In the genomic region with DNA sequence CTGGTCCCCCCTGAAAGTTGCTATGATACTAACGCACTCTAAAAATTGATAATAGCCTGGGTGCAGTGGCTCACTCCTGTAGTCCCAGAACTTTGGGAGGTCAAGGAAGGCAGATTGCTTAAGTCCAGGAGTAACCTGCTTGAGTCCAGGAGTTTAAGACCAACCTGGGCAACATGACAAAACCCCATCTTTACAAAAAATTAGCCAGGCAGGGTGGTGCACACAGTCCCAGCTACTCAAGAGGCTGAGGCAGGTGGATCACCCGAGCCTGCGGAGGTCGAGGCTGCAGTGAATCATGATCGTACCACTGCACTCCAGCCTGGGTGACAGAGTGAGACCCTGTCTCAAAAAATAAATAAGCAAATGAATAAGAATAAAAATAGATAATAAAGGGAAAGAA, we compare ENCODE assay signal across 1 cellular context.
TF ChIP-seq lines count a peak whose summit lies in the region.

No MANE protein-coding gene starts in this region.

TF ChIP-seq in HepG2, 621 proteins besides CTCF, POLR2A, EP300 and RAD21 (continued from another document):
- TF ChIP-seq, protein P1, sequence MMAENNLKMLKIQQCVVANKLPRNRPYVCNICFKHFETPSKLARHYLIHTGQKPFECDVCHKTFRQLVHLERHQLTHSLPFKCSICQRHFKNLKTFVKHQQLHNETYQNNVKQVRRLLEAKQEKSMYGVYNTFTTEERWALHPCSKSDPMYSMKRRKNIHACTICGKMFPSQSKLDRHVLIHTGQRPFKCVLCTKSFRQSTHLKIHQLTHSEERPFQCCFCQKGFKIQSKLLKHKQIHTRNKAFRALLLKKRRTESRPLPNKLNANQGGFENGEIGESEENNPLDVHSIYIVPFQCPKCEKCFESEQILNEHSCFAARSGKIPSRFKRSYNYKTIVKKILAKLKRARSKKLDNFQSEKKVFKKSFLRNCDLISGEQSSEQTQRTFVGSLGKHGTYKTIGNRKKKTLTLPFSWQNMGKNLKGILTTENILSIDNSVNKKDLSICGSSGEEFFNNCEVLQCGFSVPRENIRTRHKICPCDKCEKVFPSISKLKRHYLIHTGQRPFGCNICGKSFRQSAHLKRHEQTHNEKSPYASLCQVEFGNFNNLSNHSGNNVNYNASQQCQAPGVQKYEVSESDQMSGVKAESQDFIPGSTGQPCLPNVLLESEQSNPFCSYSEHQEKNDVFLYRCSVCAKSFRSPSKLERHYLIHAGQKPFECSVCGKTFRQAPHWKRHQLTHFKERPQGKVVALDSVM (CRISPR knock-in tag; IDR thresholded peaks at IDR 0.05), result no peak
- TF ChIP-seq ZNF543 (CRISPR knock-in tag; IDR thresholded peaks at IDR 0.05), result no peak
- 0 out of 2 replicates have a peak, but pooled peaks have one; percentile 61 for TF ChIP-seq MTF2 (CRISPR knock-in tag; IDR thresholded peaks at IDR 0.05; ENCODE audit: borderline replicate concordance)
- no peak; the same call in 1 of the 2 replicates for TF ChIP-seq FOXC1 (CRISPR knock-in tag; IDR thresholded peaks at IDR 0.05; ENCODE audit: borderline replicate concordance)
- no peak for TF ChIP-seq HHEX (CRISPR knock-in tag; IDR thresholded peaks at IDR 0.05)
- TF ChIP-seq, protein P2, sequence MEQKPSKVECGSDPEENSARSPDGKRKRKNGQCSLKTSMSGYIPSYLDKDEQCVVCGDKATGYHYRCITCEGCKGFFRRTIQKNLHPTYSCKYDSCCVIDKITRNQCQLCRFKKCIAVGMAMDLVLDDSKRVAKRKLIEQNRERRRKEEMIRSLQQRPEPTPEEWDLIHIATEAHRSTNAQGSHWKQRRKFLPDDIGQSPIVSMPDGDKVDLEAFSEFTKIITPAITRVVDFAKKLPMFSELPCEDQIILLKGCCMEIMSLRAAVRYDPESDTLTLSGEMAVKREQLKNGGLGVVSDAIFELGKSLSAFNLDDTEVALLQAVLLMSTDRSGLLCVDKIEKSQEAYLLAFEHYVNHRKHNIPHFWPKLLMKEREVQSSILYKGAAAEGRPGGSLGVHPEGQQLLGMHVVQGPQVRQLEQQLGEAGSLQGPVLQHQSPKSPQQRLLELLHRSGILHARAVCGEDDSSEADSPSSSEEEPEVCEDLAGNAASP (CRISPR knock-in tag; IDR thresholded peaks at IDR 0.05; ENCODE audit: borderline replicate concordance), result no peak
- TF ChIP-seq, protein P3, sequence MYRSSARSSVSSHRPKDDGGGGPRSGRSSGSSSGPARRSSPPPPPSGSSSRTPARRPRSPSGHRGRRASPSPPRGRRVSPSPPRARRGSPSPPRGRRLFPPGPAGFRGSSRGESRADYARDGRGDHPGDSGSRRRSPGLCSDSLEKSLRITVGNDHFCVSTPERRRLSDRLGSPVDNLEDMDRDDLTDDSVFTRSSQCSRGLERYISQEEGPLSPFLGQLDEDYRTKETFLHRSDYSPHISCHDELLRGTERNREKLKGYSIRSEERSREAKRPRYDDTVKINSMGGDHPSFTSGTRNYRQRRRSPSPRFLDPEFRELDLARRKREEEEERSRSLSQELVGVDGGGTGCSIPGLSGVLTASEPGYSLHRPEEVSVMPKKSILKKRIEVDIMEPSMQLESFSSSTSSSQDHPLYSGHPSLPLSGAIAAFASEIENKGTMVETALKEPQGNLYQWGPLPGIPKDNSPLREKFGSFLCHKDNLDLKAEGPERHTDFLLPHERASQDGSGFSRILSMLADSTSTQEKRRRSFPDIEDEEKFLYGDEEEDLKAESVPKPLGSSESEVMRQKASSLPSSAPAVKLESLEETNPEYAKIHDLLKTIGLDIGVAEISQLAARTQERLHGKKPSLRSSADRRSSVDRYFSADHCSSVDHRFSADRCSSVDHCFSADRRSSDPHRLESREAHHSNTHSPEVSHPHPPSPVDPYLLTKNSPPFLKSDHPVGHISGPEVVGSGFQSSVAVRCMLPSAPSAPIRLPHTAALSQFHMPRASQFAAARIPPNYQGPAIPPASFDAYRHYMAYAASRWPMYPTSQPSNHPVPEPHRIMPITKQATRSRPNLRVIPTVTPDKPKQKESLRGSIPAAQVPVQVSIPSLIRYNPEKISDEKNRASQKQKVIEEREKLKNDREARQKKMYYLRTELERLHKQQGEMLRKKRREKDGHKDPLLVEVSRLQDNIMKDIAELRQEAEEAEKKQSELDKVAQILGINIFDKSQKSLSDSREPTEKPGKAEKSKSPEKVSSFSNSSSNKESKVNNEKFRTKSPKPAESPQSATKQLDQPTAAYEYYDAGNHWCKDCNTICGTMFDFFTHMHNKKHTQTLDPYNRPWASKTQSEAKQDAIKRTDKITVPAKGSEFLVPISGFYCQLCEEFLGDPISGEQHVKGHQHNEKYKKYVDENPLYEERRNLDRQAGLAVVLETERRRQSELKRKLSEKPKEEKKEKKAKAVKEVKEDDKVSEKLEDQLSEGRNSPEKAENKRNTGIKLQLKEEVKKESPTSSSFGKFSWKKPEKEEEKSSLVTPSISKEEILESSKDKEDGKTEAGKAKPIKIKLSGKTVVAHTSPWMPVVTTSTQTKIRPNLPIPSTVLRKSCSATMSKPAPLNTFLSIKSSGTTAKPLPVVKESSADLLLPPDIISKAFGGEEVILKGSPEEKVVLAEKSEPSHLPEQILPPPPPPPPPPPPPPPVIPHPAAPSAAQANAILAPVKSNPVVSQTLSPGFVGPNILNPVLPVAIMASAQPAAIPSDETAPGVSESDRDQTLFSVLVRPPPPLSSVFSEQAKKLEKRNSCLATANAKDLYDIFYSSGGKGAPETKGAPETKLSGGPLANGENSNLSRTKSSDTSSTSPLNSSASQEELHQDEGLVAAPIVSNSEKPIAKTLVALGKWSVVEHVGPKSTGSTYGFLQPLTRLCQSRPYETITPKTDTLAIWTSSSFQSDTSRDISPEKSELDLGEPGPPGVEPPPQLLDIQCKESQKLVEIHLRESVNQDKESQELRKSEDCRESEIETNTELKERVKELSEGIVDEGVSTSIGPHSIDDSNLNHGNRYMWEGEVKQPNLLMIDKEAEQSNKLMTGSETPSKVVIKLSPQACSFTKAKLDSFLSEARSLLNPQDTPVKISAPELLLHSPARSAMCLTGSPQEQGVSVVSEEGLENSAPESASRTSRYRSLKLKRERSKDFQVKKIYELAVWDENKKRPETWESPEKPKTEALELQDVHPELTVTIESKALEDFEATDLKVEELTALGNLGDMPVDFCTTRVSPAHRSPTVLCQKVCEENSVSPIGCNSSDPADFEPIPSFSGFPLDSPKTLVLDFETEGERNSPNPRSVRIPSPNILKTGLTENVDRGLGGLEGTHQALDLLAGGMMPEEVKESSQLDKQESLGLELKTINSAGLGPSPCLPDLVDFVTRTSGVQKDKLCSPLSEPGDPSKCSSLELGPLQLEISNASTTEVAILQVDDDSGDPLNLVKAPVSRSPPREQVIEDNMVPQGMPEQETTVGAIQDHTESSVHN (CRISPR knock-in tag; IDR thresholded peaks at IDR 0.05), result no peak
- no peak for TF ChIP-seq HNRNPL (IDR thresholded peaks at IDR 0.05; ENCODE audit: low read depth, low read length)
- no peak for TF ChIP-seq ZKSCAN1 (IDR thresholded peaks at IDR 0.05; ENCODE audit: low read length)
- TF ChIP-seq FOXA3 (CRISPR knock-in tag; IDR thresholded peaks at IDR 0.05), result no peak
- no peak for TF ChIP-seq PTBP1 (IDR thresholded peaks at IDR 0.05; ENCODE audit: low read depth, low read length, poor library complexity, severe bottlenecking)
- no peak for TF ChIP-seq SOX13 (IDR thresholded peaks at IDR 0.05)
- no peak for TF ChIP-seq SOX13 (CRISPR knock-in tag; conservative IDR thresholded peaks at IDR 0.05 in 1 of 2, IDR thresholded peaks at IDR 0.05 in 1 of 2)
- TF ChIP-seq, protein P4, sequence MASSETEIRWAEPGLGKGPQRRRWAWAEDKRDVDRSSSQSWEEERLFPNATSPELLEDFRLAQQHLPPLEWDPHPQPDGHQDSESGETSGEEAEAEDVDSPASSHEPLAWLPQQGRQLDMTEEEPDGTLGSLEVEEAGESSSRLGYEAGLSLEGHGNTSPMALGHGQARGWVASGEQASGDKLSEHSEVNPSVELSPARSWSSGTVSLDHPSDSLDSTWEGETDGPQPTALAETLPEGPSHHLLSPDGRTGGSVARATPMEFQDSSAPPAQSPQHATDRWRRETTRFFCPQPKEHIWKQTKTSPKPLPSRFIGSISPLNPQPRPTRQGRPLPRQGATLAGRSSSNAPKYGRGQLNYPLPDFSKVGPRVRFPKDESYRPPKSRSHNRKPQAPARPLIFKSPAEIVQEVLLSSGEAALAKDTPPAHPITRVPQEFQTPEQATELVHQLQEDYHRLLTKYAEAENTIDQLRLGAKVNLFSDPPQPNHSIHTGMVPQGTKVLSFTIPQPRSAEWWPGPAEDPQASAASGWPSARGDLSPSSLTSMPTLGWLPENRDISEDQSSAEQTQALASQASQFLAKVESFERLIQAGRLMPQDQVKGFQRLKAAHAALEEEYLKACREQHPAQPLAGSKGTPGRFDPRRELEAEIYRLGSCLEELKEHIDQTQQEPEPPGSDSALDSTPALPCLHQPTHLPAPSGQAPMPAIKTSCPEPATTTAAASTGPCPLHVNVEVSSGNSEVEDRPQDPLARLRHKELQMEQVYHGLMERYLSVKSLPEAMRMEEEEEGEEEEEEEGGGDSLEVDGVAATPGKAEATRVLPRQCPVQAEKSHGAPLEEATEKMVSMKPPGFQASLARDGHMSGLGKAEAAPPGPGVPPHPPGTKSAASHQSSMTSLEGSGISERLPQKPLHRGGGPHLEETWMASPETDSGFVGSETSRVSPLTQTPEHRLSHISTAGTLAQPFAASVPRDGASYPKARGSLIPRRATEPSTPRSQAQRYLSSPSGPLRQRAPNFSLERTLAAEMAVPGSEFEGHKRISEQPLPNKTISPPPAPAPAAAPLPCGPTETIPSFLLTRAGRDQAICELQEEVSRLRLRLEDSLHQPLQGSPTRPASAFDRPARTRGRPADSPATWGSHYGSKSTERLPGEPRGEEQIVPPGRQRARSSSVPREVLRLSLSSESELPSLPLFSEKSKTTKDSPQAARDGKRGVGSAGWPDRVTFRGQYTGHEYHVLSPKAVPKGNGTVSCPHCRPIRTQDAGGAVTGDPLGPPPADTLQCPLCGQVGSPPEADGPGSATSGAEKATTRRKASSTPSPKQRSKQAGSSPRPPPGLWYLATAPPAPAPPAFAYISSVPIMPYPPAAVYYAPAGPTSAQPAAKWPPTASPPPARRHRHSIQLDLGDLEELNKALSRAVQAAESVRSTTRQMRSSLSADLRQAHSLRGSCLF (CRISPR knock-in tag; IDR thresholded peaks at IDR 0.05; ENCODE audit: borderline replicate concordance), result no peak
- TF ChIP-seq ZNF614 (CRISPR knock-in tag; IDR thresholded peaks at IDR 0.05; ENCODE audit: borderline replicate concordance), result no peak
- TF ChIP-seq, protein P5, sequence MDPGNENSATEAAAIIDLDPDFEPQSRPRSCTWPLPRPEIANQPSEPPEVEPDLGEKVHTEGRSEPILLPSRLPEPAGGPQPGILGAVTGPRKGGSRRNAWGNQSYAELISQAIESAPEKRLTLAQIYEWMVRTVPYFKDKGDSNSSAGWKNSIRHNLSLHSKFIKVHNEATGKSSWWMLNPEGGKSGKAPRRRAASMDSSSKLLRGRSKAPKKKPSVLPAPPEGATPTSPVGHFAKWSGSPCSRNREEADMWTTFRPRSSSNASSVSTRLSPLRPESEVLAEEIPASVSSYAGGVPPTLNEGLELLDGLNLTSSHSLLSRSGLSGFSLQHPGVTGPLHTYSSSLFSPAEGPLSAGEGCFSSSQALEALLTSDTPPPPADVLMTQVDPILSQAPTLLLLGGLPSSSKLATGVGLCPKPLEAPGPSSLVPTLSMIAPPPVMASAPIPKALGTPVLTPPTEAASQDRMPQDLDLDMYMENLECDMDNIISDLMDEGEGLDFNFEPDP (CRISPR knock-in tag; conservative IDR thresholded peaks at IDR 0.05), result no peak
- TF ChIP-seq PAWR (CRISPR knock-in tag; IDR thresholded peaks at IDR 0.05; ENCODE audit: borderline replicate concordance), result no peak
- TF ChIP-seq, protein P6, sequence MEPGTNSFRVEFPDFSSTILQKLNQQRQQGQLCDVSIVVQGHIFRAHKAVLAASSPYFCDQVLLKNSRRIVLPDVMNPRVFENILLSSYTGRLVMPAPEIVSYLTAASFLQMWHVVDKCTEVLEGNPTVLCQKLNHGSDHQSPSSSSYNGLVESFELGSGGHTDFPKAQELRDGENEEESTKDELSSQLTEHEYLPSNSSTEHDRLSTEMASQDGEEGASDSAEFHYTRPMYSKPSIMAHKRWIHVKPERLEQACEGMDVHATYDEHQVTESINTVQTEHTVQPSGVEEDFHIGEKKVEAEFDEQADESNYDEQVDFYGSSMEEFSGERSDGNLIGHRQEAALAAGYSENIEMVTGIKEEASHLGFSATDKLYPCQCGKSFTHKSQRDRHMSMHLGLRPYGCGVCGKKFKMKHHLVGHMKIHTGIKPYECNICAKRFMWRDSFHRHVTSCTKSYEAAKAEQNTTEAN (CRISPR knock-in tag; conservative IDR thresholded peaks at IDR 0.05), result no peak
- TF ChIP-seq PCBP2 (optimal IDR thresholded peaks at IDR 0.05; ENCODE audit: low read depth, low read length, poor library complexity, severe bottlenecking), result no peak
- TF ChIP-seq, protein P7, sequence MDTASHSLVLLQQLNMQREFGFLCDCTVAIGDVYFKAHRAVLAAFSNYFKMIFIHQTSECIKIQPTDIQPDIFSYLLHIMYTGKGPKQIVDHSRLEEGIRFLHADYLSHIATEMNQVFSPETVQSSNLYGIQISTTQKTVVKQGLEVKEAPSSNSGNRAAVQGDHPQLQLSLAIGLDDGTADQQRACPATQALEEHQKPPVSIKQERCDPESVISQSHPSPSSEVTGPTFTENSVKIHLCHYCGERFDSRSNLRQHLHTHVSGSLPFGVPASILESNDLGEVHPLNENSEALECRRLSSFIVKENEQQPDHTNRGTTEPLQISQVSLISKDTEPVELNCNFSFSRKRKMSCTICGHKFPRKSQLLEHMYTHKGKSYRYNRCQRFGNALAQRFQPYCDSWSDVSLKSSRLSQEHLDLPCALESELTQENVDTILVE (CRISPR knock-in tag; IDR thresholded peaks at IDR 0.05), result no peak
- TF ChIP-seq ZNF20 (CRISPR knock-in tag; IDR thresholded peaks at IDR 0.05), result 0 out of 2 replicates have a peak, but pooled peaks have one; percentile 6
- no peak for TF ChIP-seq ZNF230 (CRISPR knock-in tag; IDR thresholded peaks at IDR 0.05)
- TF ChIP-seq, protein P8, sequence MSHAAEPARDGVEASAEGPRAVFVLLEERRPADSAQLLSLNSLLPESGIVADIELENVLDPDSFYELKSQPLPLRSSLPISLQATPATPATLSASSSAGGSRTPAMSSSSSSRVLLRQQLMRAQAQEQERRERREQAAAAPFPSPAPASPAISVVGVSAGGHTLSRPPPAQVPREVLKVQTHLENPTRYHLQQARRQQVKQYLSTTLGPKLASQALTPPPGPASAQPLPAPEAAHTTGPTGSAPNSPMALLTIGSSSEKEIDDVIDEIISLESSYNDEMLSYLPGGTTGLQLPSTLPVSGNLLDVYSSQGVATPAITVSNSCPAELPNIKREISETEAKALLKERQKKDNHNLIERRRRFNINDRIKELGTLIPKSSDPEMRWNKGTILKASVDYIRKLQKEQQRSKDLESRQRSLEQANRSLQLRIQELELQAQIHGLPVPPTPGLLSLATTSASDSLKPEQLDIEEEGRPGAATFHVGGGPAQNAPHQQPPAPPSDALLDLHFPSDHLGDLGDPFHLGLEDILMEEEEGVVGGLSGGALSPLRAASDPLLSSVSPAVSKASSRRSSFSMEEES (CRISPR knock-in tag; IDR thresholded peaks at IDR 0.05), result no peak
- TF ChIP-seq SP140L (CRISPR knock-in tag; IDR thresholded peaks at IDR 0.05; ENCODE audit: borderline replicate concordance), result no peak
- TF ChIP-seq ZNF326 (CRISPR knock-in tag; IDR thresholded peaks at IDR 0.05; ENCODE audit: borderline replicate concordance), result no peak
- TF ChIP-seq SP1 (IDR thresholded peaks at IDR 0.05), result no peak
- no peak for TF ChIP-seq SP1 (CRISPR knock-in tag; IDR thresholded peaks at IDR 0.05)
- no peak for TF ChIP-seq STAG1 (CRISPR knock-in tag; IDR thresholded peaks at IDR 0.05)
- TF ChIP-seq RFXAP (CRISPR knock-in tag; IDR thresholded peaks at IDR 0.05; ENCODE audit: borderline replicate concordance), result no peak
- no peak for TF ChIP-seq PRPF4 (IDR thresholded peaks at IDR 0.05; ENCODE audit: low read depth, low read length, poor library complexity, severe bottlenecking)
- TF ChIP-seq FOXK1 (CRISPR knock-in tag; IDR thresholded peaks at IDR 0.05; ENCODE audit: borderline replicate concordance, low read depth), result no peak
- TF ChIP-seq TEAD3 (CRISPR knock-in tag; optimal IDR thresholded peaks at IDR 0.05; ENCODE audit: borderline replicate concordance), result no peak
- TF ChIP-seq HDAC2 (CRISPR knock-in tag; IDR thresholded peaks at IDR 0.05), result no peak
TF ChIP-seq in HepG2: peak in this region for 14.
